In the genomic region with DNA sequence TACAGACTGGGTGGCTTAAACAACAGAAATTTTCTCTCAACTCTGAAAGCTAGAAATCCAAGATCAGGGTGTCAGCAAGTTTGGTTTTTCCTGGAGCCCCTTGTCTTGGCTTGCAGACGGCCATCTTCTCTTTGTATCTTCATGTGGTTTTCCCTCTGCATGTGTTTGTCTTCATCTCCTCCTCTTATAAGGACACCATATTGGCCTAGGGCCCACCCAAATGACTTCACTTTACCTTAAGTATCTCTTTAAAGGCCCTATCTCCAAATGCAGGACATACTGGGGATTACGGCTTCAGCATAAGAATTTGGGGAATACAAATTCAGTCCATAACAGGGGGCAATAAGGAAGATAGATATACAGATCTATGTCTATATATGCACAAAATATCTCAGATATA, we compare ENCODE assay signal across 33 cellular contexts.
"Had no signal": no experiment of that assay in that cellular context is flagged by ENCODE, and none has a peak within 500 bp of the region (broad histone marks: within the 10 kb centered on the region; RNA-seq: fewer than 3 reads in every experiment).

No MANE protein-coding gene starts in this region.

- H3K9me3 ChIP-seq: SJCRH30 had no signal

- H2AFZ ChIP-seq: PC-9 had no signal

- DNase-seq: activated CD4-positive, alpha-beta memory T cell treated with anti-CD3 and anti-CD28 coated beads, Interleukin-2, amount 10 ng/mL, durations not matched to agents 7 days and 5 days; activated CD4-positive, alpha-beta T cell treated with anti-CD3 and anti-CD28 coated beads for 1 hour; activated CD4-positive, alpha-beta T cell treated with anti-CD3 and anti-CD28 coated beads for 48 hours; activated CD4-positive, CD25-positive, alpha-beta regulatory T cell; activated CD8-positive, alpha-beta memory T cell treated with anti-CD3 and anti-CD28 coated beads for 24 hours; activated CD8-positive, alpha-beta memory T cell treated with anti-CD3 and anti-CD28 coated beads, Interleukin-2, amount 10 ng/mL, durations not matched to agents 7 days and 5 days; activated CD8-positive, alpha-beta memory T cell treated with anti-CD3 and anti-CD28 coated beads, Interleukin-2, amount 50 U/mL, for 48 hours; activated effector memory CD4-positive, alpha-beta T cell treated with anti-CD3 and anti-CD28 coated beads, Interleukin-2, amount 50 U/mL, for 16 hours; activated naive CD4-positive, alpha-beta T cell; activated naive CD4-positive, alpha-beta T cell treated with anti-CD3 and anti-CD28 coated beads, Interleukin-2, amount 50 U/mL, for 16 hours; activated naive CD8-positive, alpha-beta T cell treated with anti-CD3 and anti-CD28 coated beads for 36 hours; activated T-cell treated with anti-CD3 and anti-CD28 coated beads, Interleukin-2, amount 50 U/mL, for 48 hours; amniotic stem cell; aorta; brain microvascular endothelial cell; central memory CD4-positive, alpha-beta T cell; NCI-H1092 treated with DMSO at 0.1 percent for 48 hours; NCI-H1417; NCI-H146; NCI-H187; NCI-H2029 treated with DMSO at 0.1 percent for 48 hours; NCI-H2107; NCI-H2171; NCI-H510A; NCI-H526; NCI-H748 treated with DMSO at 0.1 percent for 48 hours; NK-92 treated with Interleukin-12 subunit alpha and Interleukin-12 subunit beta, amount 100 ng/mL, for 24 hours; PC-9; Right ventricle myocardium superior; SJCRH30; T1000; WERI-Rb-1 had no signal

- H3K27ac Mint-ChIP-seq: activated CD4-positive, alpha-beta memory T cell treated with anti-CD3 and anti-CD28 coated beads, Interleukin-2, amount 10 ng/mL, durations not matched to agents 7 days and 5 days; activated CD8-positive, alpha-beta memory T cell treated with anti-CD3 and anti-CD28 coated beads, Interleukin-2, amount 10 ng/mL, durations not matched to agents 7 days and 5 days; activated naive CD8-positive, alpha-beta T cell treated with anti-CD3 and anti-CD28 coated beads for 36 hours had no signal

- H3K27me3 Mint-ChIP-seq: activated CD4-positive, alpha-beta memory T cell treated with anti-CD3 and anti-CD28 coated beads, Interleukin-2, amount 10 ng/mL, durations not matched to agents 7 days and 5 days had no signal

- H3K27ac ChIP-seq: brain microvascular endothelial cell, PC-9, SJCRH30, SK-N-MC, WERI-Rb-1 had no signal

- H3K4me3 ChIP-seq: PC-9, SJCRH30, SK-N-MC had no signal

- H3K36me3 Mint-ChIP-seq: activated CD8-positive, alpha-beta memory T cell treated with anti-CD3 and anti-CD28 coated beads, Interleukin-2, amount 10 ng/mL, durations not matched to agents 7 days and 5 days; activated naive CD8-positive, alpha-beta T cell treated with anti-CD3 and anti-CD28 coated beads for 36 hours had no signal

- H3K4me3 Mint-ChIP-seq: activated CD4-positive, alpha-beta memory T cell treated with anti-CD3 and anti-CD28 coated beads, Interleukin-2, amount 10 ng/mL, durations not matched to agents 7 days and 5 days; activated CD8-positive, alpha-beta memory T cell treated with anti-CD3 and anti-CD28 coated beads, Interleukin-2, amount 10 ng/mL, durations not matched to agents 7 days and 5 days; activated naive CD8-positive, alpha-beta T cell treated with anti-CD3 and anti-CD28 coated beads for 36 hours had no signal

- ATAC-seq: activated CD8-positive, alpha-beta memory T cell treated with anti-CD3 and anti-CD28 coated beads, Interleukin-2, amount 10 ng/mL, durations not matched to agents 7 days and 5 days had no signal

- H3K9me3 Mint-ChIP-seq: activated CD4-positive, alpha-beta memory T cell treated with anti-CD3 and anti-CD28 coated beads, Interleukin-2, amount 10 ng/mL, durations not matched to agents 7 days and 5 days had no signal

- H3K4me2 ChIP-seq: PC-9 had no signal

- H3K4me1 Mint-ChIP-seq: activated CD4-positive, alpha-beta memory T cell treated with anti-CD3 and anti-CD28 coated beads, Interleukin-2, amount 10 ng/mL, durations not matched to agents 7 days and 5 days; activated CD8-positive, alpha-beta memory T cell treated with anti-CD3 and anti-CD28 coated beads, Interleukin-2, amount 10 ng/mL, durations not matched to agents 7 days and 5 days; activated naive CD8-positive, alpha-beta T cell treated with anti-CD3 and anti-CD28 coated beads for 36 hours had no signal

- H3K36me3 ChIP-seq: brain microvascular endothelial cell, SJCRH30, WERI-Rb-1 had no signal

- H3K27me3 ChIP-seq: brain microvascular endothelial cell, SJCRH30 had no signal
